13 cellular contexts compared by ENCODE assay signal in the genomic region with DNA sequence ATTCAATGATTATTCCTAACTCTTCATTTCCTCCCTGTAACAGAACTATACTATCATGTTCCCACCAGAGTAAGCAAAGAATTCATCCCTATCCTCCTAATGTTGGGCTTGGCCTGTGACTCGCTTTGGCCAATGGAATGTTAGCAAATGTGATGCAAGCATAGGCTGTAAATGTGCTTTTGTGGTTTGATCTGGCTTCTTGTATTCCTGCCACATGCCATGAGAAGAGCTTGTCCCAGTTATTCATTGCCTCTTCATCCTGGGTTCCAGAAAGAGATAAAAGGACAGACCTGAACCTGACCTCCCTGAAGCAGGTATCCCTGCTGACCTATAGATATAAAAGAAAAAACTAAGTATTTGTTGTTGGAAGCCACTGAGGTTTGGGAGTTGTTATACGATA. TPM values are rescaled to one million over a fixed set of nuclear protein-coding genes. Genes with fewer than 3 reads are reported as not detected.
DNase-seq lines count a peak whose midpoint lies in the region; ATAC-seq, FAIRE-seq and TF ChIP-seq lines count a peak whose summit lies in the region.
"Had no signal": no experiment of that assay in that cellular context is flagged by ENCODE, and none has a peak within 500 bp of the region (broad histone marks: within the 10 kb centered on the region; RNA-seq: fewer than 3 reads in every experiment).

No MANE protein-coding gene starts in this region.

- no peak for TF ChIP-seq CTCF in AG10803 (conservative IDR thresholded peaks at IDR 0.05; ENCODE audit: low read length)
- no peak for TF ChIP-seq CTCF in astrocyte of the cerebellum (IDR thresholded peaks at IDR 0.05; ENCODE audit: low read depth, low read length, missing control alignments)
- TF ChIP-seq CTCF in transverse colon (IDR thresholded peaks at IDR 0.05), result no peak

- no peak overlapping the region for H3K4me3 ChIP-seq in AG10803 (ENCODE audit: low read length)
- H3K4me3 ChIP-seq in astrocyte of the cerebellum (ENCODE audit: low read depth, low read length), result no peak overlapping the region
- H3K4me3 ChIP-seq in small intestine (ENCODE audit: low read depth in 1 of 2, low read length in 2 of 2), result no peak overlapping the region
- H3K4me3 ChIP-seq in transverse colon, result no peak overlapping the region
- H3K4me3 ChIP-seq: esophagus squamous epithelium had no signal

- in situ Hi-C loops in astrocyte of the cerebellum (cut with HindIII; ENCODE audit: low sequenced_read_pairs), result no loop called here
- in situ Hi-C loops in transverse colon (cut with MboI; ENCODE audit: low pct_ligation_motif_present in 1 of 4, low pct_unique_long_range_greater_than_20kb in 1 of 4, low sequenced_read_pairs in 3 of 4), result no loop called here

- no peak for FAIRE-seq in small intestine (lab: Jason Lieb, UNC)

- TF ChIP-seq EP300 in transverse colon (IDR thresholded peaks at IDR 0.05; ENCODE audit: low read depth), result no peak

- 84 to 91% (median 87%) methylated on average over 2 of the region's 2 CpGs for WGBS in small intestine, 3 donors
- 59 to 86% methylated on average over 2 of the region's 2 CpGs for WGBS in transverse colon (ENCODE audit: low coverage in 1 of 2), 2 donors

- intact Hi-C loops in transverse colon (cut with DNase I; ENCODE audit: low total_unique reads), result no loop called here

- no peak overlapping the region for H3K27ac ChIP-seq in small intestine (ENCODE audit: low read depth in 1 of 2, low read length in 1 of 2)
- H3K27ac ChIP-seq in transverse colon, result no peak overlapping the region
- H3K27ac ChIP-seq: esophagus squamous epithelium had no signal

- H3K27me3 ChIP-seq in small intestine (ENCODE audit: control insufficient read depth in 2 of 2, insufficient read depth in 2 of 2, low read length in 2 of 2) (no peaks in the 10 kb centered on the region), transverse colon (no peaks in the 10 kb centered on the region)
- H3K27me3 ChIP-seq: esophagus squamous epithelium had no signal

- no peak for TF ChIP-seq POLR2A in transverse colon (IDR thresholded peaks at IDR 0.05)

- ATAC-seq in HG02884 (IDR thresholded peaks at IDR 0.05; ENCODE audit: unreplicated experiment), result no peak
- ATAC-seq: activated CD4-positive, alpha-beta T cell treated with anti-CD3 and anti-CD28 coated beads for 36 hours; activated naive CD8-positive, alpha-beta T cell treated with anti-CD3 and anti-CD28 coated beads, Interleukin-2, amount 50 U/mL, for 24 hours had no signal

- H3K4me1 ChIP-seq in small intestine (ENCODE audit: control insufficient read depth in 2 of 2, insufficient read depth in 1 of 2, low read depth in 1 of 2, low read length in 1 of 2) (peaks cover 5 to 6% of the 10 kb centered on the region in 2 donors), transverse colon (peaks cover 0 to 22% (median 11%) of the 10 kb centered on the region in 4 donors)
- H3K4me1 ChIP-seq: esophagus squamous epithelium had no signal

- DNase-seq in AG10803 (ENCODE audit: low read depth) (peak; percentile 93), HT1080 (ENCODE audit: low read depth) (peak; percentile 81), astrocyte of the cerebellum (ENCODE audit: low read depth) (peak; percentile 77), kidney glomerular epithelial cell (lab: John Stamatoyannopoulos, UW) (peak; percentile 68), NCI-H526 (lab: John Stamatoyannopoulos, UW) (no peak), small intestine (no peak), transverse colon (no peak)
- DNase-seq: activated CD4-positive, alpha-beta T cell treated with anti-CD3 and anti-CD28 coated beads for 36 hours; activated naive CD8-positive, alpha-beta T cell treated with anti-CD3 and anti-CD28 coated beads, Interleukin-2, amount 50 U/mL, for 24 hours; esophagus squamous epithelium; NCI-H1048; stimulated activated CD4-positive, alpha-beta T cell treated with anti-CD3 and anti-CD28 coated beads, Interleukin-15, amount 100 ng/mL, for 24 hours had no signal

- H3K36me3 ChIP-seq in small intestine (ENCODE audit: control insufficient read depth in 2 of 2, insufficient read depth in 2 of 2, low read length in 2 of 2) (no peaks in the 10 kb centered on the region), transverse colon (no peaks in the 10 kb centered on the region)
- H3K36me3 ChIP-seq: esophagus squamous epithelium had no signal

- H3K9me3 ChIP-seq in small intestine (ENCODE audit: control insufficient read depth, low read depth) (no peaks in the 10 kb centered on the region), transverse colon (no peaks in the 10 kb centered on the region)
- H3K9me3 ChIP-seq: esophagus squamous epithelium had no signal

RNA-seq across cellular contexts. Expression of gene SYTL2, which starts 51.0 kb away (rescaled TPM):
- 19.6 and 23.4 TPM in 2 replicates for total RNA-seq in HT1080 (2014; rRNA removed; shearing (Covaris generic))
- polyA plus RNA-seq in HT1080 (2015; cell fraction: cytosol; rRNA removed), result 12.9 and 17.9 TPM in 2 replicates
- polyA plus RNA-seq in HT1080 (2015; cell fraction: nucleus; rRNA removed), result 34.7 and 46.2 TPM in 2 replicates
- polyA plus RNA-seq in small intestine, result 10 to 100 TPM; 12.9 to 17.7 (median 14.3) TPM
- 1,000 to 10,000 TPM in 1 of 4 donors, 100 to 1,000 TPM in 3; 140 to 1,280 (median 344) TPM for total RNA-seq in transverse colon

Comparison
In these comparisons a context has a peak if more than half of its experiments do, and no peak if none do; other contexts are left out.
1. DNase-seq: peak in AG10803 (single experiment), HT1080 (single experiment), astrocyte of the cerebellum (single experiment) and kidney glomerular epithelial cell (single experiment); none in NCI-H526 (0 of 2), small intestine (single experiment) and transverse colon (single experiment).